25 cellular contexts compared by ENCODE assay signal in the genomic region with DNA sequence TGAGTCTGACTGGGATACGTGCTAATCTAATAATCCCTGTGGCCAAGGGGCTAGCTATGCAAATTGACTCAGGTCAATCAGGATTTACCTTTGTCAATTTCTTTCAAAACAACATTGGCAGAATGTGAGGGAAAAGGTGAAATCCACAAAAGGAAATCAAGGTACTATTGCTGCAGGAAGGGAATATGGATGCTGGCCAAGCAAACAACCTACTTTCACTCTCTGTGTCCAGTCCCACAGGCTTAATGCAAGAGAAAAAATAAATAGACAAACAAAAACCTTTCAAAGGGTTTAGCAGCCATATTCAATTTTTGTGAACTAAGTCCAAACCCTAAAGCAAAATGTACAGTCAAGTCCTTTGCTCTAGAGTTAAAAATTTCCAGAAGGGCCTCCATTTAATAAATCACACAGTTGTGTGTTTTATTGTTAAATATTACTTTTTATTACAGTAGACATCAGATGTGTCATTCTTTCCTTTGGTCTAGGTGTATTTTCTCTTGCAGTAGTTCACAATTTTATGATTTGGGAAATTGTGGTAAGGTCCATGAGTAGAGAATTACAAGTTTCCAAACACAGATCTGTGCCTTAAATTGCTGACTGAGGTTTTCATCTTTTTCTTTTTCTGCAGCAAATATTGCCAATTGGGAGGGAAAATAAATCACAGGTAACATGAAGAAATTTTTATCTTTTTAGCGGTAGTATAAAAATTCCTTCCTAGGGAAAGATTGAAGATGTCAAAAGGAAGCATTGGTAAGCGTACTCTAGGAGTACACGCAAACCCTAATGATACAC.
"Had no signal": no experiment of that assay in that cellular context is flagged by ENCODE, and none has a peak within 500 bp of the region (broad histone marks: within the 10 kb centered on the region; RNA-seq: fewer than 3 reads in every experiment).

No MANE protein-coding gene starts in this region.

- ATAC-seq: effector memory CD8-positive, alpha-beta T cell; heart right ventricle; left cardiac atrium; left ventricle myocardium superior; lower lobe of right lung; natural killer cell treated with Interleukin-12 subunit alpha and Interleukin-12 subunit beta and Interleukin-15 and Interleukin-18, amount 100 ng/mL, for 72 hours; stimulated activated effector memory CD8-positive, alpha-beta T cell treated with anti-CD3 and anti-CD28 coated beads, Interleukin-12 subunit alpha, Interleukin-12 subunit beta, amount 100 ng/mL, for 72 hours; stimulated activated naive CD8-positive, alpha-beta T cell treated with anti-CD3 and anti-CD28 coated beads, Interleukin-15, Interleukin-2, amounts not matched to agents 100 U/mL and 50 U/mL, for 24 hours had no signal

- H3K4me3 ChIP-seq: coronary artery, esophagus squamous epithelium, heart right ventricle, lower lobe of right lung, prostate gland, right atrium auricular region, sigmoid colon, testis, tibial artery, upper lobe of left lung had no signal

- H3K27me3 ChIP-seq: esophagus squamous epithelium, heart right ventricle, right atrium auricular region, sigmoid colon, testis, tibial artery, upper lobe of left lung had no signal

- H3K27ac ChIP-seq: coronary artery, esophagus squamous epithelium, heart right ventricle, lower lobe of right lung, parathyroid adenoma, prostate gland, right atrium auricular region, sigmoid colon, testis, tibial artery, upper lobe of left lung had no signal

- H3K4me1 ChIP-seq: esophagus squamous epithelium, lower lobe of right lung, parathyroid adenoma, prostate gland, right atrium auricular region, sigmoid colon, testis, tibial artery had no signal

- H3K9me3 ChIP-seq: esophagus squamous epithelium, heart right ventricle, lower lobe of right lung, prostate gland, right atrium auricular region, sigmoid colon, testis, tibial artery, upper lobe of left lung had no signal

- H3K9ac ChIP-seq: parathyroid adenoma had no signal

- H3K36me3 ChIP-seq: esophagus squamous epithelium, heart right ventricle, lower lobe of right lung, prostate gland, right atrium auricular region, sigmoid colon, tibial artery, upper lobe of left lung had no signal

- DNase-seq: effector memory CD8-positive, alpha-beta T cell; erythroblast; esophagus squamous epithelium; foreskin melanocyte; glutamatergic neuron; heart right ventricle; hippocampal formation; left cardiac atrium; left ventricle myocardium superior; lower lobe of right lung; naive B cell; sigmoid colon; stimulated activated CD4-positive, alpha-beta T cell treated with anti-CD3 and anti-CD28 coated beads, Interleukin-2, amount 100 ng/mL, for 24 hours; stimulated activated CD4-positive, alpha-beta T cell treated with anti-CD3 and anti-CD28 coated beads, Interleukin-4, amount 100 ng/mL, for 24 hours; stimulated activated naive CD8-positive, alpha-beta T cell treated with anti-CD3 and anti-CD28 coated beads, Interleukin-15, Interleukin-2, amounts not matched to agents 100 U/mL and 50 U/mL, for 24 hours; substantia nigra; testis; tibial artery; upper lobe of left lung had no signal
